Comparison of ENCODE assay signal across 10 cellular contexts in the genomic region with DNA sequence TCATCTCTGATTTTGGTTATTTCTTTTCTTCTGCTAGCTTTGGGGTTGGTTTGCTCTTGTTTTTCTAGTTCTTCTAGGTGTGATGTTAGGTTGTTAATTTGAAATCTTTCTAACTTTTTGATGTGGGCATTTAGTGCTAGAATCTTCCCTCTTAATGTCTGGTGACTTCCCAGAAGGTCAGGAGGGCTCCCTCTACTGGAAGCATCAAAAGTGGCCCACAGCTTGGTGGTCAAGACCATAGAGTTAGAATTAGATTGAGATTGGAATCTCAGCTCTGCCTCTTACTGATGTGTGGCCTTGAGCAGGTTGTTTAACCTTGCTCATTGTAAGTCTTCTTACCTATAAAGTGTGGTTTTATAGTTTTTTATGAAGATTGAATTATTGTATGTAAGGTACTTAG.
DNase-seq lines count a peak whose midpoint lies in the region; ATAC-seq and TF ChIP-seq lines count a peak whose summit lies in the region.
"Had no signal": no experiment of that assay in that cellular context is flagged by ENCODE, and none has a peak within 500 bp of the region (broad histone marks: within the 10 kb centered on the region; RNA-seq: fewer than 3 reads in every experiment).

No MANE protein-coding gene starts in this region.

- no peaks in the 10 kb centered on the region for H3F3A ChIP-seq in SU-DHL-6 (ENCODE audit: insufficient read depth)

- DNase-seq in iPS-NIHi7 (ENCODE audit: extremely low spot score), result peak; percentile 53
- no peak for DNase-seq in activated T-cell treated with anti-CD3 and anti-CD28 coated beads for 4 hours
- DNase-seq in activated CD8-positive, alpha-beta memory T cell treated with anti-CD3 and anti-CD28 coated beads, Interleukin-2, amount 50 U/mL, for 48 hours, result no peak
- DNase-seq: NCI-H2227 treated with DMSO at 0.1 percent for 48 hours; stimulated activated CD4-positive, alpha-beta T cell treated with anti-CD3 and anti-CD28 coated beads, Interleukin-4, amount 100 ng/mL, for 1 hour had no signal

- TF ChIP-seq CTCF in C4-2B (conservative IDR thresholded peaks at IDR 0.05) (peak; percentile 73), GM12875 (IDR thresholded peaks at IDR 0.05; ENCODE audit: borderline replicate concordance, insufficient read depth, low read depth, low read length) (peak; percentile 29; the same call in 1 of the 2 replicates), SU-DHL-6 (IDR thresholded peaks at IDR 0.05; ENCODE audit: insufficient read depth, low read length, poor library complexity, severe bottlenecking) (peak; percentile 25)

- H3K79me2 ChIP-seq in SU-DHL-6 (ENCODE audit: insufficient read depth, low read length), result no peaks in the 10 kb centered on the region

- H3K27ac ChIP-seq in C4-2B, result no peak overlapping the region
- no peak overlapping the region for H3K27ac ChIP-seq in SU-DHL-6 (ENCODE audit: low read depth, low read length)

- H3K9me2 ChIP-seq in SU-DHL-6 (replicated peaks; ENCODE audit: insufficient read depth, low read length), result no peaks in the 10 kb centered on the region

- H4K20me1 ChIP-seq in SU-DHL-6 (ENCODE audit: low read depth, low read length), result no peaks in the 10 kb centered on the region

- no peaks in the 10 kb centered on the region for H3K36me3 ChIP-seq in SU-DHL-6 (ENCODE audit: low read length)

- ATAC-seq in HG03439 (IDR thresholded peaks at IDR 0.05; ENCODE audit: unreplicated experiment) (no peak), HG03280 (IDR thresholded peaks at IDR 0.05; ENCODE audit: unreplicated experiment) (no peak)

- no peak overlapping the region for H3K9ac ChIP-seq in SU-DHL-6 (ENCODE audit: low read length)

- H3K4me3 ChIP-seq in GM12875 (ENCODE audit: low read depth, low read length) (no peak overlapping the region), SU-DHL-6 (ENCODE audit: insufficient read depth, low read length, poor library complexity, severe bottlenecking) (no peak overlapping the region)

- no peaks in the 10 kb centered on the region for H3K27me3 ChIP-seq in SU-DHL-6 (ENCODE audit: low read length)

- no peak overlapping the region for H3K4me2 ChIP-seq in SU-DHL-6 (ENCODE audit: low read depth, low read length, poor library complexity, severe bottlenecking)

- no peak overlapping the region for H2AFZ ChIP-seq in SU-DHL-6 (ENCODE audit: low read depth, low read length, severe bottlenecking)

- no peaks in the 10 kb centered on the region for H3K9me3 ChIP-seq in SU-DHL-6 (ENCODE audit: insufficient read depth, low read length)
